22 cellular contexts compared by ENCODE assay signal in genomic region chr7:44141221-44141850, GRCh38. TPM values are rescaled to one million over a fixed set of nuclear protein-coding genes. Genes with fewer than 3 reads are reported as not detected.
DNase-seq lines count a peak whose midpoint lies in the region; ATAC-seq and TF ChIP-seq lines count a peak whose summit lies in the region.
"Had no signal": no experiment of that assay in that cellular context is flagged by ENCODE, and none has a peak within 500 bp of the region (broad histone marks: within the 10 kb centered on the region; RNA-seq: fewer than 3 reads in every experiment).

TSS of gene MYL7 (minus strand) at chr7:44141332. CDS start at chr7:44141305, 27 bp downstream.

- H3K27ac Mint-ChIP-seq in Caco-2 (ENCODE audit: unreplicated experiment) = peak within 1 kb of the TSS; percentile 60
- peak within 1 kb of the TSS; percentile 12 for H3K27ac Mint-ChIP-seq in dendritic cell treated with granulocyte-macrophage colony-stimulating factor and Interleukin-4, amounts not matched to agents 40 ng/mL and 50 ng/mL, for 4 days
- H3K27ac Mint-ChIP-seq: activated naive CD8-positive, alpha-beta T cell treated with anti-CD3 and anti-CD28 coated beads for 36 hours; activated T-helper 2 cell treated with anti-CD3 and anti-CD28 coated beads, Interferon-gamma antibody, Interleukin-2, Interleukin-4, amounts not matched to agents 10 μg/mL and 5 μg/mL and 100 μg/mL, durations not matched to agents 14 hours and 24 hours and 36 hours; brain had no signal

- H3K4me1 Mint-ChIP-seq in Caco-2 (ENCODE audit: low read depth, unreplicated experiment) = peaks cover 7% of the 10 kb centered on the region
- peaks cover 14% of the 10 kb centered on the region for H3K4me1 Mint-ChIP-seq in dendritic cell treated with granulocyte-macrophage colony-stimulating factor and Interleukin-4, amounts not matched to agents 40 ng/mL and 50 ng/mL, for 4 days (ENCODE audit: low read depth)

- intact Hi-C loops in Caco-2 (cut with micrococcal nuclease; ENCODE audit: unreplicated experiment) (no loop called here), left ventricle myocardium superior (cut with micrococcal nuclease) (no loop called here), posterior vena cava (cut with DNase I) (loop anchor here in 1 of 2 donors (10.0 kb wide), 1 partner anchor 1633 kb away; no protein-coding TSS in a partner anchor)
- intact Hi-C loops in dendritic cell treated with granulocyte-macrophage colony-stimulating factor and Interleukin-4, amounts not matched to agents 40 ng/mL and 50 ng/mL, for 4 days (cut with micrococcal nuclease) = no loop called here

- CTCF ChIA-PET in Caco-2 (lab: Charles Lee) = interaction anchor here (1.2 kb wide), 1 partner anchor 10 kb away, joined by 8 read pairs; no protein-coding TSS in a partner anchor

- H3K4me2 ChIP-seq in osteoblast (ENCODE audit: insufficient read depth, low read length) = no peak within 1 kb of the TSS

- TF ChIP-seq EP300 in gastroesophageal sphincter (IDR thresholded peaks at IDR 0.05) = no peak

- no TSS peak for BruUV-seq in Caco-2 (replicated peaks; lab: Mats Ljungman, UMichigan)

- no peaks in the 10 kb centered on the region for H3K9me3 Mint-ChIP-seq in Caco-2 (ENCODE audit: unreplicated experiment)
- H3K9me3 Mint-ChIP-seq in dendritic cell treated with granulocyte-macrophage colony-stimulating factor and Interleukin-4, amounts not matched to agents 40 ng/mL and 50 ng/mL, for 4 days = no peaks in the 10 kb centered on the region
- H3K9me3 Mint-ChIP-seq: activated naive CD8-positive, alpha-beta T cell treated with anti-CD3 and anti-CD28 coated beads for 36 hours; activated T-helper 2 cell treated with anti-CD3 and anti-CD28 coated beads, Interferon-gamma antibody, Interleukin-2, Interleukin-4, amounts not matched to agents 10 μg/mL and 5 μg/mL and 100 μg/mL, durations not matched to agents 14 hours and 24 hours and 36 hours; brain had no signal

- ATAC-seq in left ventricle myocardium superior = peak; percentile 33
- ATAC-seq in gastroesophageal sphincter = no peak

- H3K27ac ChIP-seq in gastroesophageal sphincter (no peak within 1 kb of the TSS), osteoblast (ENCODE audit: low read depth, low read length) (no peak within 1 kb of the TSS)
- H3K27ac ChIP-seq: neutrophil, transverse colon had no signal

- peaks cover 7% of the 10 kb centered on the region for H3K4me1 ChIP-seq in Caco-2
- peaks cover 0 to 14% (median 10%) of the 10 kb centered on the region in 3 donors for H3K4me1 ChIP-seq in gastroesophageal sphincter
- no peaks in the 10 kb centered on the region for H3K4me1 ChIP-seq in osteoblast (ENCODE audit: insufficient read depth, low read length)

- no peak for TF ChIP-seq POLR2A in gastroesophageal sphincter (IDR thresholded peaks at IDR 0.05)

- H3K79me2 ChIP-seq in osteoblast (ENCODE audit: insufficient read depth, low read length) = no peaks in the 10 kb centered on the region

- no peaks in the 10 kb centered on the region for H3K27me3 ChIP-seq in Caco-2 (replicated peaks; ENCODE audit: control insufficient read depth, insufficient read depth, low read length)
- H3K27me3 ChIP-seq in gastroesophageal sphincter = peaks cover 19% of the 10 kb centered on the region
- H3K27me3 ChIP-seq in osteoblast (ENCODE audit: insufficient read depth, low read length) = peaks cover 15% of the 10 kb centered on the region

- H3K36me3 ChIP-seq in Caco-2 (ENCODE audit: control insufficient read depth, insufficient read depth, low read length) = no peaks in the 10 kb centered on the region
- no peaks in the 10 kb centered on the region for H3K36me3 ChIP-seq in gastroesophageal sphincter
- no peaks in the 10 kb centered on the region for H3K36me3 ChIP-seq in osteoblast (ENCODE audit: insufficient read depth, low read length)
- H3K36me3 ChIP-seq: neutrophil, transverse colon had no signal

- peak within 1 kb of the TSS; percentile 34 for H3K4me3 Mint-ChIP-seq in Caco-2 (ENCODE audit: unreplicated experiment)
- H3K4me3 Mint-ChIP-seq in dendritic cell treated with granulocyte-macrophage colony-stimulating factor and Interleukin-4, amounts not matched to agents 40 ng/mL and 50 ng/mL, for 4 days = no peak within 1 kb of the TSS
- H3K4me3 Mint-ChIP-seq: activated naive CD8-positive, alpha-beta T cell treated with anti-CD3 and anti-CD28 coated beads for 36 hours; brain had no signal

- H2AFZ ChIP-seq in osteoblast (ENCODE audit: low read length) = no peak within 1 kb of the TSS

- no peaks in the 10 kb centered on the region for H3K36me3 Mint-ChIP-seq in Caco-2 (ENCODE audit: insufficient read depth, unreplicated experiment)
- no peaks in the 10 kb centered on the region for H3K36me3 Mint-ChIP-seq in dendritic cell treated with granulocyte-macrophage colony-stimulating factor and Interleukin-4, amounts not matched to agents 40 ng/mL and 50 ng/mL, for 4 days (ENCODE audit: low read depth)
- H3K36me3 Mint-ChIP-seq: activated naive CD8-positive, alpha-beta T cell treated with anti-CD3 and anti-CD28 coated beads for 36 hours; brain had no signal

- H3K9me3 ChIP-seq in Caco-2 (no peaks in the 10 kb centered on the region), gastroesophageal sphincter (no peaks in the 10 kb centered on the region), osteoblast (ENCODE audit: low read depth, low read length) (no peaks in the 10 kb centered on the region)
- H3K9me3 ChIP-seq: neutrophil, transverse colon had no signal

- POLR2A ChIA-PET in Caco-2 (lab: Charles Lee) = interaction anchor here (0.6 kb wide), 1 partner anchor 88 kb away, joined by 3 read pairs; no protein-coding TSS in a partner anchor

- H3K4me3 ChIP-seq in Caco-2 (ENCODE audit: low read depth, low read length) (no peak within 1 kb of the TSS), gastroesophageal sphincter (no peak within 1 kb of the TSS), osteoblast (ENCODE audit: insufficient read depth, low read length) (no peak within 1 kb of the TSS)
- H3K4me3 ChIP-seq: transverse colon had no signal

- no peak for DNase-seq in Caco-2
- peak; percentile 55 for DNase-seq in left ventricle myocardium superior
- peak; percentile 61 for DNase-seq in posterior vena cava (ENCODE audit: low spot score)
- DNase-seq in NCI-H1694 treated with DMSO at 0.1 percent for 48 hours (lab: John Stamatoyannopoulos, UW) = no peak
- no peak for DNase-seq in osteoblast (ENCODE audit: insufficient read length, low spot score, missing footprints)
- DNase-seq: activated CD4-positive, alpha-beta T cell treated with anti-CD3 and anti-CD28 coated beads, Interleukin-2, amount 50 U/mL, for 4 hours; activated CD4-positive, CD25-positive, alpha-beta regulatory T cell; activated naive CD8-positive, alpha-beta T cell treated with anti-CD3 and anti-CD28 coated beads for 36 hours; DMS79; GF-D8; NCI-H1417 treated with DMSO at 0.1 percent for 48 hours; NCI-H2081 treated with DMSO at 0.1 percent for 48 hours; NCI-H446; NCI-H774; transverse colon had no signal

- H4K20me1 ChIP-seq in osteoblast (ENCODE audit: insufficient read depth, low read length) = no peaks in the 10 kb centered on the region

- TF ChIP-seq CTCF in Caco-2 (IDR thresholded peaks at IDR 0.05; ENCODE audit: insufficient read depth in 1 of 2, low read depth in 1 of 2, low read length in 1 of 2, severe bottlenecking in 1 of 2, unreplicated experiment in 1 of 2) (no peak), gastroesophageal sphincter (IDR thresholded peaks at IDR 0.05) (no peak), osteoblast (IDR thresholded peaks at IDR 0.05; ENCODE audit: extremely low read depth, low read depth, low read length) (no peak)

- no peaks in the 10 kb centered on the region for H3K27me3 Mint-ChIP-seq in Caco-2 (ENCODE audit: insufficient read depth, unreplicated experiment)
- H3K27me3 Mint-ChIP-seq in dendritic cell treated with granulocyte-macrophage colony-stimulating factor and Interleukin-4, amounts not matched to agents 40 ng/mL and 50 ng/mL, for 4 days = peaks cover 30% of the 10 kb centered on the region

- WGBS in gastroesophageal sphincter (ENCODE audit: low coverage in 1 of 2), 2 donors = 80 to 100% methylated on average over 1 of the region's 6 CpGs

RNA-seq across cellular contexts. Expression of gene MYL7, which starts in this region (rescaled TPM):
- total RNA-seq in Caco-2 (2022) (16.2 and 22.4 TPM in 2 replicates), left ventricle myocardium superior (2,865 TPM), posterior vena cava (1 to 10 TPM in 1 of 2 donors, not detected in 1; 1.4 TPM), gastroesophageal sphincter (not detected), osteoblast (not detected in 2 replicates)
- total RNA-seq: activated naive CD8-positive, alpha-beta T cell treated with anti-CD3 and anti-CD28 coated beads for 36 hours; activated T-helper 2 cell treated with anti-CD3 and anti-CD28 coated beads, Interferon-gamma antibody, Interleukin-2, Interleukin-4, amounts not matched to agents 10 μg/mL and 5 μg/mL and 100 μg/mL, durations not matched to agents 14 hours and 24 hours and 36 hours; SK-MEL-5; T-helper 1 cell treated with Interleukin-12 subunit alpha and Interleukin-12 subunit beta and Interleukin-4 antibody, amounts not matched to agents 30 ng/mL and 1 ng/mL, for 36 hours; transverse colon had no signal

Comparison
In these comparisons a context has a peak if more than half of its experiments do, and no peak if none do; other contexts are left out.
1. RNA of gene MYL7 (total RNA-seq): 2,865 TPM in left ventricle myocardium superior (single experiment); 16.2 to 22.4 TPM in Caco-2, 1.4 TPM in posterior vena cava, not detected in gastroesophageal sphincter and not detected in osteoblast; every median in the first group is over 100 times any median in the second.
2. DNase-seq: peak in left ventricle myocardium superior (single experiment) and posterior vena cava (single experiment); none in Caco-2 (0 of 2), NCI-H1694 treated with DMSO at 0.1 percent for 48 hours (single experiment) and osteoblast (single experiment).